Comparison of ENCODE assay signal across 10 cellular contexts in the genomic region with DNA sequence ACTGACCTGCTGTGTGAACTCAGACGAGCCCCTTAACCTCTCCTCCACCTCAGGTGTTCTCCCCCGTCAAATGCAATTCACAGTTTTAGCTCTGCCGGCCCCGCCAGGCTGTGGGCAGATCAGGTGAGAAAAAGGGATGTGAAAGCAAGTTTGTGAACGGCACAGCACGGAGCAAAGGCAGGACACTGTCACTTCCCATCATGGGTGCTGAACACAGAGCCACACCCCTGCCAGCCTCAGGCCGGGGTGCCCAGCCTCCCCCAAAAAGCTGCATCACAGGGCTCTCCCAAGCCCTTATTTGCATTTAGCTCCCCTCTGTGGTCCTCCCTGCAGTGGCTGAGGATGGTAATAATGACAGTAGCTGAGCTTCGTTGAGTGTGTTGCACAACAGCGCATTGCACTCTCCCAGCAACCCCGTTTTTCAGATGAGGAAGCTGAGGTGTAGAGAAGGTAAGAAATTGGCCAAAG.
DNase-seq lines count a peak whose midpoint lies in the region; ATAC-seq and TF ChIP-seq lines count a peak whose summit lies in the region.
"Had no signal": no experiment of that assay in that cellular context is flagged by ENCODE, and none has a peak within 500 bp of the region (broad histone marks: within the 10 kb centered on the region; RNA-seq: fewer than 3 reads in every experiment).

No MANE protein-coding gene starts in this region.

- intact Hi-C loops in dorsolateral prefrontal cortex (cut with DNase I): no loop called here

- H3K9me3 ChIP-seq in DOHH2 (ENCODE audit: control insufficient read depth, insufficient read depth, low read length): no peaks in the 10 kb centered on the region
- H3K9me3 ChIP-seq: SJSA1 had no signal

- peak in 2 of 3 experiments; percentile 25 to 28 for DNase-seq in effector memory CD8-positive, alpha-beta T cell
- DNase-seq in dorsolateral prefrontal cortex (no peak), UCSD-AML1 (lab: John Stamatoyannopoulos, UW; ENCODE audit: unreplicated experiment) (no peak), midbrain (lab: John Stamatoyannopoulos, UW) (no peak)
- no peak for DNase-seq in stimulated activated CD4-positive, alpha-beta T cell treated with anti-CD3 and anti-CD28 coated beads, Interleukin-4, amount 100 ng/mL, for 24 hours

- no peaks in the 10 kb centered on the region for H3K9me3 Mint-ChIP-seq in effector memory CD8-positive, alpha-beta T cell

- peak overlapping the region; percentile 81 for H3K4me2 ChIP-seq in DOHH2 (ENCODE audit: low read length)

- H3K4me1 ChIP-seq in DOHH2 (ENCODE audit: control insufficient read depth, low read length): peaks cover 45% of the 10 kb centered on the region
- H3K4me1 ChIP-seq: parathyroid adenoma had no signal

- H3K27me3 ChIP-seq in DOHH2 (ENCODE audit: control insufficient read depth, low read length): peaks cover 5% of the 10 kb centered on the region; the same call in 1 of the 2 replicates
- no peaks in the 10 kb centered on the region for H3K27me3 ChIP-seq in dorsolateral prefrontal cortex

- peak overlapping the region; percentile 74 to 77 for H3K4me3 Mint-ChIP-seq in effector memory CD8-positive, alpha-beta T cell

- H3K27ac ChIP-seq in DOHH2 (ENCODE audit: low read depth, low read length): peak overlapping the region; percentile 67
- H3K27ac ChIP-seq in dorsolateral prefrontal cortex: no peak overlapping the region
- H3K27ac ChIP-seq: parathyroid adenoma, SJSA1 had no signal

- H3K79me2 ChIP-seq in DOHH2 (ENCODE audit: control insufficient read depth, low read length): no peaks in the 10 kb centered on the region
- H3K79me2 ChIP-seq: parathyroid adenoma had no signal

- H3K9me2 ChIP-seq in DOHH2 (replicated peaks; ENCODE audit: control insufficient read depth, low read length): no peaks in the 10 kb centered on the region

- peak; percentile 63 for ATAC-seq in GM19467 (IDR thresholded peaks at IDR 0.05; ENCODE audit: unreplicated experiment)
- peak; percentile 82 for ATAC-seq in HG03442 (IDR thresholded peaks at IDR 0.05; ENCODE audit: unreplicated experiment)
- peak; percentile 84 for ATAC-seq in effector memory CD8-positive, alpha-beta T cell (replicated peaks)

- H3K27ac Mint-ChIP-seq in effector memory CD8-positive, alpha-beta T cell: peak overlapping the region; percentile 62 to 86

- peak overlapping the region; percentile 57 for H3K4me3 ChIP-seq in DOHH2 (ENCODE audit: low read length)
- no peak overlapping the region for H3K4me3 ChIP-seq in dorsolateral prefrontal cortex
- H3K4me3 ChIP-seq: SJSA1 had no signal

- no peaks in the 10 kb centered on the region for H4K20me1 ChIP-seq in DOHH2 (ENCODE audit: control insufficient read depth, insufficient read depth, low read depth, low read length)

- H3K27me3 Mint-ChIP-seq in effector memory CD8-positive, alpha-beta T cell: no peaks in the 10 kb centered on the region

- H3K36me3 ChIP-seq in DOHH2 (ENCODE audit: control insufficient read depth, low read length): no peaks in the 10 kb centered on the region
- H3K36me3 ChIP-seq: SJSA1 had no signal

- no peak for TF ChIP-seq CTCF in DOHH2 (IDR thresholded peaks at IDR 0.05; ENCODE audit: low read depth, low read length, poor library complexity, severe bottlenecking)
- no peak for TF ChIP-seq CTCF in dorsolateral prefrontal cortex (IDR thresholded peaks at IDR 0.05 in 54 of 56, conservative IDR thresholded peaks at IDR 0.05 in 2 of 56; ENCODE audit: low read depth in 1 of 56, partially characterized antibody in 56 of 56)

- peaks cover 10% of the 10 kb centered on the region for H3F3A ChIP-seq in DOHH2 (ENCODE audit: control insufficient read depth, insufficient read depth)

- H3K36me3 Mint-ChIP-seq in effector memory CD8-positive, alpha-beta T cell (ENCODE audit: insufficient read depth): peaks cover 3% of the 10 kb centered on the region

- peaks cover 35 to 41% of the 10 kb centered on the region in 2 donors for H3K4me1 Mint-ChIP-seq in effector memory CD8-positive, alpha-beta T cell (ENCODE audit: low read depth in 2 of 2)

Comparison
In these comparisons a context has a peak if more than half of its experiments do, and no peak if none do; other contexts are left out.
1. DNase-seq: peak in effector memory CD8-positive, alpha-beta T cell (2 of 3); none in dorsolateral prefrontal cortex (0 of 10), UCSD-AML1 (single experiment), stimulated activated CD4-positive, alpha-beta T cell treated with anti-CD3 and anti-CD28 coated beads, Interleukin-4, amount 100 ng/mL, for 24 hours (single experiment) and midbrain (single experiment).
2. Peak in every context shown above with its lines, with median percentiles within 50 percentile points of each other: ATAC-seq.